ENCODE assay signal across 8 cellular contexts in the genomic region with DNA sequence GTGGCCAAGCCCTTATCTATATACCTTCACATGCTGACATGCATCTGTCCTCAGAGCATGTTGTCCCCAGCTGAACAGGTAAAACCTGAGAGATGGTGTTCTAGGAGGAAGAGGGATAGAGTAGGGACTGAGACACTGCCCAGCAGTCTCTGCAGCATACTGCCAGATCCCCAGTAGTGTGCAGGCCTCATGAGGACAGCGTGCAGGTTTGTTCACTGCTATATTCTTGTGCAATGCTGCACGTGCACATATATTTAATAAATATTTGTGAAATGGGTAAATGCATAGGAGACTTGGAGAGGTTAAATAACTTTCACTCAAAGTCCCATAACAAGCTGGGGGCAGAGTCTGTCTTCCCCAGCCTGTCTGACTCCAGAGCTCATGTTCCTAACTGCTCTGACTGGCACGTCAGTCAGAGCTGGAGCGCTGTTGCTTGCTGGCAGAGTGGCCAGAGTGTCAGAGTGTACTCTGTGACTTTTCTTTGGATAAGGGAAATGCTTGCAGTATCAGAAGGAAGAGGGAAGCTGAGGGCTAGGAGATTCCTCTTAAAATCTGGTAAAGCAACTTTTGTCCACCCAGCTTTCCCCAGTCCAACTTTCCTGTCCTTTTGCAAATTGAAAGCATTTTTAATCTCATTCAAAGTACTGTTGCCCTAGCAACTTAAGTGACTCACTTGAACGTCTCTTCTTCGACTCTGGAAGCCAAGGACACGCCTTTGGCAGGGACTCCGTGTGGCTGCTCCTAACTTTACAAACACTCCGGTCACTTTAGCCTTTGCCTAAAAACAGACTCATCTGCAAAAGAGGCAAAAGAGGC. TPM values are rescaled to one million over a fixed set of nuclear protein-coding genes. Genes with fewer than 3 reads are reported as not detected.
DNase-seq lines count a peak whose midpoint lies in the region; ATAC-seq and TF ChIP-seq lines count a peak whose summit lies in the region.

No MANE protein-coding gene starts in this region.

- TF ChIP-seq CTCF in mesothelial cell of epicardium (IDR thresholded peaks at IDR 0.05; ENCODE audit: unreplicated experiment), result no peak
- TF ChIP-seq CTCF in upper lobe of right lung (IDR thresholded peaks at IDR 0.05), result no peak

- H3K27me3 Mint-ChIP-seq in mesothelial cell of epicardium (ENCODE audit: low read depth), result no peaks in the 10 kb centered on the region

- H3K4me1 ChIP-seq in duodenal mucosa (ENCODE audit: control insufficient read depth in 1 of 2, insufficient read depth in 2 of 2, low read length in 2 of 2) (peaks cover 13 to 15% of the 10 kb centered on the region in 2 donors), upper lobe of right lung (peaks cover 11% of the 10 kb centered on the region), Karpas-422 (ENCODE audit: low read length) (peaks cover 6% of the 10 kb centered on the region)

- H3K27ac Mint-ChIP-seq in mesothelial cell of epicardium, result peak overlapping the region; percentile 30

- H3K4me2 ChIP-seq in Karpas-422 (ENCODE audit: low read depth, low read length, poor library complexity, severe bottlenecking), result no peak overlapping the region

- H3K36me3 ChIP-seq in duodenal mucosa (ENCODE audit: control insufficient read depth in 1 of 2, insufficient read depth in 2 of 2, low read length in 2 of 2) (peaks cover 0 to 5% of the 10 kb centered on the region in 2 donors), upper lobe of right lung (peaks cover 24% of the 10 kb centered on the region), Karpas-422 (ENCODE audit: insufficient read depth, low read length) (peaks cover 11% of the 10 kb centered on the region; the same call in 1 of the 2 replicates)

- H3K9ac ChIP-seq in duodenal mucosa (ENCODE audit: low read depth in 1 of 2, low read length in 2 of 2), result no peak overlapping the region
- no peak overlapping the region for H3K9ac ChIP-seq in Karpas-422 (ENCODE audit: low read length)

- H4K20me1 ChIP-seq in Karpas-422 (ENCODE audit: insufficient read depth, low read depth, low read length), result no peaks in the 10 kb centered on the region

- no peaks in the 10 kb centered on the region for H3K9me2 ChIP-seq in Karpas-422 (replicated peaks; ENCODE audit: insufficient read depth, low read length)

- H2AFZ ChIP-seq in Karpas-422 (ENCODE audit: low read length), result no peak overlapping the region

- H3K9me3 ChIP-seq in duodenal mucosa (ENCODE audit: control insufficient read depth in 1 of 2, low read length in 2 of 2) (no peaks in the 10 kb centered on the region), upper lobe of right lung (no peaks in the 10 kb centered on the region), Karpas-422 (ENCODE audit: low read length) (no peaks in the 10 kb centered on the region)

- no peak overlapping the region for H3K27ac ChIP-seq in duodenal mucosa (ENCODE audit: low read depth, low read length)
- peak overlapping the region; percentile 65 for H3K27ac ChIP-seq in upper lobe of right lung
- no peak overlapping the region for H3K27ac ChIP-seq in Karpas-422 (ENCODE audit: low read length)

- intact Hi-C loops in upper lobe of right lung (cut with DNase I), result no loop called here

- no peaks in the 10 kb centered on the region for H3K9me3 Mint-ChIP-seq in mesothelial cell of epicardium

- H3K4me3 ChIP-seq in duodenal mucosa (ENCODE audit: low read depth in 1 of 2, low read length in 2 of 2) (peak overlapping the region; percentile 37 to 38), upper lobe of right lung (peak overlapping the region; percentile 20), Karpas-422 (ENCODE audit: low read length) (no peak overlapping the region)

- peak; percentile 38 for DNase-seq in NCI-H1105 treated with DMSO at 0.1 percent for 48 hours (lab: John Stamatoyannopoulos, UW)
- no peak for DNase-seq in NCI-H1105 (lab: John Stamatoyannopoulos, UW)
- DNase-seq in mesothelial cell of epicardium (ENCODE audit: low spot score in 2 of 2, unreplicated experiment in 2 of 2), result no peak
- no peak for DNase-seq in upper lobe of right lung
- DNase-seq in NCI-H1694 treated with DMSO at 0.1 percent for 48 hours (lab: John Stamatoyannopoulos, UW), result no peak
- DNase-seq in Karpas-422, result no peak
- no peak for DNase-seq in UCSD-AML1 (lab: John Stamatoyannopoulos, UW; ENCODE audit: unreplicated experiment)

- peaks cover 32% of the 10 kb centered on the region for H3K4me1 Mint-ChIP-seq in mesothelial cell of epicardium

- H3K4me3 Mint-ChIP-seq in mesothelial cell of epicardium, result no peak overlapping the region

- no peaks in the 10 kb centered on the region for H3K27me3 ChIP-seq in duodenal mucosa (ENCODE audit: control insufficient read depth in 1 of 2, insufficient read depth in 2 of 2, low read length in 2 of 2)
- no peaks in the 10 kb centered on the region for H3K27me3 ChIP-seq in upper lobe of right lung
- no peaks in the 10 kb centered on the region for H3K27me3 ChIP-seq in Karpas-422 (ENCODE audit: low read length)

- H3K79me2 ChIP-seq in Karpas-422 (ENCODE audit: low read length), result no peaks in the 10 kb centered on the region

- ATAC-seq in upper lobe of right lung, result peak; percentile 83

- peaks cover 8% of the 10 kb centered on the region for H3K36me3 Mint-ChIP-seq in mesothelial cell of epicardium

RNA-seq across cellular contexts. Expression of a gene that starts 14.9 kb away (rescaled TPM):
- total RNA-seq in mesothelial cell of epicardium, result 10.9 to 14.2 TPM (median 11.0 TPM) in 3 replicates
- 11.3 TPM for total RNA-seq in upper lobe of right lung
- 10.0 and 13.6 TPM in 2 replicates for total RNA-seq in Karpas-422 (2014; rRNA removed; shearing (Covaris generic); ENCODE audit: low replicate concordance)

RNA-seq across cellular contexts. Expression of a gene that starts 40.1 kb away (rescaled TPM):
- 21.7 to 24.3 TPM (median 22.4 TPM) in 3 replicates for total RNA-seq in mesothelial cell of epicardium
- total RNA-seq in upper lobe of right lung, result 37.7 TPM
- 40.1 and 55.9 TPM in 2 replicates for total RNA-seq in Karpas-422 (2014; rRNA removed; shearing (Covaris generic); ENCODE audit: low replicate concordance)
